ENCODE assay signal across 1 cellular context in genomic region chr14:97056086-97056485, GRCh38.
TF ChIP-seq lines count a peak whose summit lies in the region.

No MANE protein-coding gene starts in this region.

TF ChIP-seq in H1, 55 proteins besides CTCF, POLR2A, EP300 and RAD21 (continued from another document):
- no peak for TF ChIP-seq TCF12 (IDR thresholded peaks at IDR 0.05; ENCODE audit: low read depth, low read length)
- no peak for TF ChIP-seq NANOG (IDR thresholded peaks at IDR 0.05; ENCODE audit: insufficient read depth, low read depth, low read length, poor library complexity, severe bottlenecking)
TF ChIP-seq in H1: peak in this region for 0.
